ENCODE assay signal across 20 cellular contexts in the genomic region with DNA sequence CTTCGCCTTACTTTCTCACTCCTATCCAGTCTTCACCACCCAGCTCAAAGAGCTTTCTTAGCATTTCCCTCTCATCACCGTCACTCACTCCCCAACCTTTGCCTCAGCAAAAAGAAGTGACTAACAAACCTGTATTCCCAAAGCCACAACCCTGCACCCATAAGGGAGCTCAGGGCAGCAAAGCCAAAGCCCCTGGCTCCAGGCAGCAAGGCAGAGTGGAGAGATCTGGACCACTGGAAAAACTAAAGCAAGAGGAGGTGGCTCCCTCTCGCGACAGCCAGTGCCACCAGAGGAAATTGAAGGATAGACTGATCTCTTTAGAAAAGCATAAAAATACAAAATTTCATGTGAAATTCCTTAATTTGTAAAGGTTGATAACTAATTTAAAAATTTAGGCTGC. TPM values are rescaled to one million over a fixed set of nuclear protein-coding genes. Genes with fewer than 3 reads are reported as not detected.
DNase-seq lines count a peak whose midpoint lies in the region; ATAC-seq and TF ChIP-seq lines count a peak whose summit lies in the region.
"Had no signal": no experiment of that assay in that cellular context is flagged by ENCODE, and none has a peak within 500 bp of the region (broad histone marks: within the 10 kb centered on the region; RNA-seq: fewer than 3 reads in every experiment).

No MANE protein-coding gene starts in this region.

- H3K9me3 ChIP-seq in endodermal cell (ENCODE audit: control insufficient read depth, low read length) (no peaks in the 10 kb centered on the region), right cardiac atrium (ENCODE audit: control insufficient read depth, low read length) (no peaks in the 10 kb centered on the region)

- intact Hi-C loops in right cardiac atrium (cut with DNase I) = no loop called here

- no peak for TF ChIP-seq CTCF in RWPE1 (conservative IDR thresholded peaks at IDR 0.05; ENCODE audit: low read depth)
- TF ChIP-seq CTCF in endodermal cell (conservative IDR thresholded peaks at IDR 0.05) = peak; percentile 40

- peak overlapping the region; percentile 60 for H3K27ac Mint-ChIP-seq in activated naive CD8-positive, alpha-beta T cell treated with anti-CD3 and anti-CD28 coated beads, Interleukin-2, amount 10 ng/mL, durations not matched to agents 7 days and 5 days
- H3K27ac Mint-ChIP-seq in activated naive CD8-positive, alpha-beta T cell treated with anti-CD3 and anti-CD28 coated beads, Interleukin-2, amount 50 U/mL, for 24 hours = no peak overlapping the region
- H3K27ac Mint-ChIP-seq in endodermal cell = no peak overlapping the region
- H3K27ac Mint-ChIP-seq: HFFc6 had no signal

- H3K4me3 ChIP-seq in endodermal cell (ENCODE audit: low read length) (no peak overlapping the region), right cardiac atrium (ENCODE audit: low read length) (no peak overlapping the region)
- H3K4me3 ChIP-seq: BLaER1, GM12878 had no signal

- CTCF ChIA-PET in RWPE1 (lab: Yijun Ruan, JAX) = interaction anchor here (0.7 kb wide), 1 partner anchor 40 kb away, joined by 3 read pairs; no protein-coding TSS in a partner anchor

- H3K9me3 Mint-ChIP-seq in activated naive CD8-positive, alpha-beta T cell treated with anti-CD3 and anti-CD28 coated beads, Interleukin-2, amount 10 ng/mL, durations not matched to agents 7 days and 5 days = no peaks in the 10 kb centered on the region
- H3K9me3 Mint-ChIP-seq in activated naive CD8-positive, alpha-beta T cell treated with anti-CD3 and anti-CD28 coated beads, Interleukin-2, amount 50 U/mL, for 24 hours = no peaks in the 10 kb centered on the region
- H3K9me3 Mint-ChIP-seq in endodermal cell = no peaks in the 10 kb centered on the region
- H3K9me3 Mint-ChIP-seq: CD8-positive, alpha-beta memory T cell; HFFc6 had no signal

- 60 to 74% methylated on average over 1 to 4 of the region's 4 CpGs for WGBS in endodermal cell (ENCODE audit: insufficient coverage in 1 of 2, insufficient read length in 1 of 2), 2 experiments
- WGBS in right cardiac atrium = 84% methylated on average over 4 of the region's 4 CpGs

- no peak for ATAC-seq in activated naive CD8-positive, alpha-beta T cell treated with anti-CD3 and anti-CD28 coated beads, Interleukin-2, amount 10 ng/mL, durations not matched to agents 7 days and 5 days (ENCODE audit: low read depth)
- no peak for ATAC-seq in activated naive CD8-positive, alpha-beta T cell treated with anti-CD3 and anti-CD28 coated beads, Interleukin-2, amount 50 U/mL, for 24 hours
- ATAC-seq in right cardiac atrium = no peak

- H3K4me3 Mint-ChIP-seq in activated naive CD8-positive, alpha-beta T cell treated with anti-CD3 and anti-CD28 coated beads, Interleukin-2, amount 10 ng/mL, durations not matched to agents 7 days and 5 days = no peak overlapping the region
- no peak overlapping the region for H3K4me3 Mint-ChIP-seq in activated naive CD8-positive, alpha-beta T cell treated with anti-CD3 and anti-CD28 coated beads, Interleukin-2, amount 50 U/mL, for 24 hours
- H3K4me3 Mint-ChIP-seq in endodermal cell = no peak overlapping the region
- H3K4me3 Mint-ChIP-seq: CD8-positive, alpha-beta memory T cell; HFFc6 had no signal

- no peaks in the 10 kb centered on the region for H3K36me3 ChIP-seq in endodermal cell (ENCODE audit: control insufficient read depth, insufficient read depth, low read length)
- H3K36me3 ChIP-seq: BLaER1 had no signal

- no peaks in the 10 kb centered on the region for H3K4me1 ChIP-seq in endodermal cell (ENCODE audit: control insufficient read depth, insufficient read depth, low read length)
- no peaks in the 10 kb centered on the region for H3K4me1 ChIP-seq in right cardiac atrium (ENCODE audit: control insufficient read depth, insufficient read depth, low read length)

- H3K27me3 ChIP-seq in endodermal cell (ENCODE audit: control insufficient read depth, insufficient read depth, low read length, poor library complexity, severe bottlenecking) = no peaks in the 10 kb centered on the region
- no peaks in the 10 kb centered on the region for H3K27me3 ChIP-seq in right cardiac atrium (ENCODE audit: control insufficient read depth, insufficient read depth)
- H3K27me3 ChIP-seq: BLaER1 had no signal

- H3K36me3 Mint-ChIP-seq in activated naive CD8-positive, alpha-beta T cell treated with anti-CD3 and anti-CD28 coated beads, Interleukin-2, amount 10 ng/mL, durations not matched to agents 7 days and 5 days = peaks cover 2% of the 10 kb centered on the region
- H3K36me3 Mint-ChIP-seq in activated naive CD8-positive, alpha-beta T cell treated with anti-CD3 and anti-CD28 coated beads, Interleukin-2, amount 50 U/mL, for 24 hours (ENCODE audit: low read depth) = no peaks in the 10 kb centered on the region
- H3K36me3 Mint-ChIP-seq in endodermal cell (ENCODE audit: low read depth) = no peaks in the 10 kb centered on the region

- peaks cover 26% of the 10 kb centered on the region for H3K4me1 Mint-ChIP-seq in activated naive CD8-positive, alpha-beta T cell treated with anti-CD3 and anti-CD28 coated beads, Interleukin-2, amount 10 ng/mL, durations not matched to agents 7 days and 5 days
- peaks cover 22% of the 10 kb centered on the region for H3K4me1 Mint-ChIP-seq in activated naive CD8-positive, alpha-beta T cell treated with anti-CD3 and anti-CD28 coated beads, Interleukin-2, amount 50 U/mL, for 24 hours
- peaks cover 8% of the 10 kb centered on the region for H3K4me1 Mint-ChIP-seq in endodermal cell

- peaks cover 7% of the 10 kb centered on the region for H3K27me3 Mint-ChIP-seq in activated naive CD8-positive, alpha-beta T cell treated with anti-CD3 and anti-CD28 coated beads, Interleukin-2, amount 10 ng/mL, durations not matched to agents 7 days and 5 days
- no peaks in the 10 kb centered on the region for H3K27me3 Mint-ChIP-seq in activated naive CD8-positive, alpha-beta T cell treated with anti-CD3 and anti-CD28 coated beads, Interleukin-2, amount 50 U/mL, for 24 hours
- peaks cover 8% of the 10 kb centered on the region for H3K27me3 Mint-ChIP-seq in endodermal cell (ENCODE audit: insufficient read depth)

- H3K27ac ChIP-seq in RWPE1 (peak overlapping the region; percentile 15; the same call in 1 of the 2 replicates), endodermal cell (ENCODE audit: low read depth, low read length) (no peak overlapping the region), right cardiac atrium (ENCODE audit: low read length) (no peak overlapping the region)
- H3K27ac ChIP-seq: BLaER1, KMS-11 had no signal

- no peak for DNase-seq in activated naive CD8-positive, alpha-beta T cell treated with anti-CD3 and anti-CD28 coated beads, Interleukin-2, amount 10 ng/mL, durations not matched to agents 7 days and 5 days
- DNase-seq in activated naive CD8-positive, alpha-beta T cell treated with anti-CD3 and anti-CD28 coated beads, Interleukin-2, amount 50 U/mL, for 24 hours = no peak
- DNase-seq in RWPE1 (ENCODE audit: low spot score) (no peak), endodermal cell (no peak), right cardiac atrium (no peak), NOMO-1 (lab: John Stamatoyannopoulos, UW; ENCODE audit: unreplicated experiment in 2 of 2) (no peak)
- DNase-seq in activated naive CD4-positive, alpha-beta T cell treated with Interleukin-2 at 50 U/mL for 16 hours = no peak
- no peak for DNase-seq in stimulated activated CD4-positive, alpha-beta T cell treated with anti-CD3 and anti-CD28 coated beads, Interleukin-4, amount 100 ng/mL, for 24 hours
- DNase-seq: CD8-positive, alpha-beta memory T cell; DMS79 treated with DMSO at 0.1 percent for 48 hours; GOT3; HFFc6; NCI-H1048; NCI-H1436 treated with DMSO at 0.1 percent for 48 hours; NCI-H2081; NCI-H524; SHP77 treated with DMSO at 0.1 percent for 48 hours had no signal

- POLR2A ChIA-PET in activated naive CD8-positive, alpha-beta T cell treated with anti-CD3 and anti-CD28 coated beads, Interleukin-2, amount 10 ng/mL, durations not matched to agents 7 days and 5 days (lab: Charles Lee) = no interaction called here
- POLR2A ChIA-PET in RWPE1 (lab: Yijun Ruan, JAX; ENCODE audit: low non-redundant PET) = no interaction called here

- H3K9ac ChIP-seq in endodermal cell (ENCODE audit: extremely low read depth, low read length, poor library complexity, severe bottlenecking) = no peak overlapping the region
- H3K9ac ChIP-seq: BLaER1, KMS-11 had no signal

RNA-seq across cellular contexts. Expression of a gene that starts 25.1 kb away (rescaled TPM):
- 1 to 10 TPM; 7.1 to 8.7 TPM for total RNA-seq in activated naive CD8-positive, alpha-beta T cell treated with anti-CD3 and anti-CD28 coated beads, Interleukin-2, amount 10 ng/mL, durations not matched to agents 7 days and 5 days
- 10 to 100 TPM in 1 of 2 donors, 1 to 10 TPM in 1; 8.9 to 13.1 TPM for total RNA-seq in endodermal cell
- 0.68 TPM for polyA plus RNA-seq in endodermal cell (2013, experiment 1 of 2)
- polyA plus RNA-seq in endodermal cell (2013, experiment 2 of 2) = 0.37 TPM
- total RNA-seq in right cardiac atrium = under 1 TPM; 0.31 to 0.72 (median 0.46) TPM
- polyA plus RNA-seq in right cardiac atrium = 0.09 TPM
- polyA plus RNA-seq: CD8-positive, alpha-beta memory T cell had no signal

RNA-seq across cellular contexts. Expression of a gene that starts 54.8 kb away (rescaled TPM):
- total RNA-seq in activated naive CD8-positive, alpha-beta T cell treated with anti-CD3 and anti-CD28 coated beads, Interleukin-2, amount 10 ng/mL, durations not matched to agents 7 days and 5 days = not detected
- total RNA-seq in endodermal cell = 1 to 10 TPM in 1 of 2 donors, under 1 TPM in 1; 0.31 to 5.5 TPM
- 16.6 TPM for polyA plus RNA-seq in endodermal cell (2013, experiment 1 of 2)
- polyA plus RNA-seq in endodermal cell (2013, experiment 2 of 2) = 11.6 TPM
- total RNA-seq in right cardiac atrium = under 1 TPM in 3 of 4 donors, not detected in 1; 0.12 to 0.39 (median 0.17) TPM
- 0.20 TPM for polyA plus RNA-seq in right cardiac atrium
- total RNA-seq: GM12878 had no signal
- polyA plus RNA-seq: CD8-positive, alpha-beta memory T cell; GM12878 had no signal

Comparison
In these comparisons a context has a peak if more than half of its experiments do, and no peak if none do; other contexts are left out.
1. RNA of a gene that starts 25.1 kb away (total RNA-seq): 8.9 to 13.1 TPM in endodermal cell and 7.1 to 8.7 TPM in activated naive CD8-positive, alpha-beta T cell treated with anti-CD3 and anti-CD28 coated beads, Interleukin-2, amount 10 ng/mL, durations not matched to agents 7 days and 5 days; 0.31 to 0.72 TPM in right cardiac atrium; every median in the first group is over 4 times any median in the second.